In genomic region chr19:50679177-50680125, GRCh38 we compare ENCODE assay signal across 8 cellular contexts. TPM values are rescaled to one million over a fixed set of nuclear protein-coding genes. Genes with fewer than 3 reads are reported as not detected.
DNase-seq lines count a peak whose midpoint lies in the region; ATAC-seq lines count a peak whose summit lies in the region.

No MANE protein-coding gene starts in this region.

- CTCF ChIA-PET in activated naive CD4-positive, alpha-beta T cell treated with anti-CD3 and anti-CD28 coated beads for 36 hours (lab: Charles Lee): no interaction called here

- peaks cover 6% of the 10 kb centered on the region for H3K4me1 Mint-ChIP-seq in activated naive CD4-positive, alpha-beta T cell treated with anti-CD3 and anti-CD28 coated beads for 36 hours (ENCODE audit: low read depth)

- H3K27me3 Mint-ChIP-seq in activated naive CD4-positive, alpha-beta T cell treated with anti-CD3 and anti-CD28 coated beads for 36 hours (ENCODE audit: low read depth): peaks cover 50% of the 10 kb centered on the region

- H3K9me3 Mint-ChIP-seq in activated naive CD4-positive, alpha-beta T cell treated with anti-CD3 and anti-CD28 coated beads for 36 hours: no peaks in the 10 kb centered on the region

- H3K36me3 Mint-ChIP-seq in activated naive CD4-positive, alpha-beta T cell treated with anti-CD3 and anti-CD28 coated beads for 36 hours (ENCODE audit: low read depth): no peaks in the 10 kb centered on the region

- no peak overlapping the region for H3K27ac Mint-ChIP-seq in activated naive CD4-positive, alpha-beta T cell treated with anti-CD3 and anti-CD28 coated beads for 36 hours

- peak; percentile 79 for ATAC-seq in GM18519 (IDR thresholded peaks at IDR 0.05; ENCODE audit: low FRiP score, unreplicated experiment)
- ATAC-seq in GM19455 (IDR thresholded peaks at IDR 0.05; ENCODE audit: unreplicated experiment): no peak

- DNase-seq in A172 (ENCODE audit: low spot score) (peak; percentile 91), HuH-7 (ENCODE audit: low spot score) (peak; percentile 56), SKM-1 treated with dmso at 0.1 percent for 144 hours (lab: John Stamatoyannopoulos, UW; ENCODE audit: unreplicated experiment) (peak; percentile 73), cardiac septum (ENCODE audit: low spot score) (peak; percentile 83), retina (peak; percentile 92)
- DNase-seq in activated naive CD4-positive, alpha-beta T cell treated with anti-CD3 and anti-CD28 coated beads for 36 hours: peak; percentile 75

- intact Hi-C loops in activated naive CD4-positive, alpha-beta T cell treated with anti-CD3 and anti-CD28 coated beads for 36 hours (cut with micrococcal nuclease): no loop called here
- intact Hi-C loops in cardiac septum (cut with DNase I): no loop called here

- no peak overlapping the region for H3K4me3 Mint-ChIP-seq in activated naive CD4-positive, alpha-beta T cell treated with anti-CD3 and anti-CD28 coated beads for 36 hours

RNA-seq across cellular contexts. Expression of gene C19orf81, which starts 30.2 kb away (rescaled TPM):
- total RNA-seq in A172 (2014; rRNA removed; shearing (Covaris generic)): 2.1 TPM in 1 of 2 replicates, not detected in the other
- total RNA-seq in activated naive CD4-positive, alpha-beta T cell treated with anti-CD3 and anti-CD28 coated beads for 36 hours: 1 to 10 TPM; 1.5 to 1.7 TPM
- 2.1 TPM for total RNA-seq in cardiac septum

RNA-seq across cellular contexts. Expression of gene SYT3, which starts 39.8 kb away (rescaled TPM):
- 1.9 and 2.2 TPM in 2 replicates for total RNA-seq in A172 (2014; rRNA removed; shearing (Covaris generic))
- total RNA-seq in activated naive CD4-positive, alpha-beta T cell treated with anti-CD3 and anti-CD28 coated beads for 36 hours: not detected
- not detected for total RNA-seq in cardiac septum

RNA-seq across cellular contexts. Expression of gene SHANK1, which starts 40.2 kb away (rescaled TPM):
- total RNA-seq in A172 (2014; rRNA removed; shearing (Covaris generic)): 0.40 and 0.48 TPM in 2 replicates
- not detected for total RNA-seq in activated naive CD4-positive, alpha-beta T cell treated with anti-CD3 and anti-CD28 coated beads for 36 hours
- total RNA-seq in cardiac septum: 1.3 TPM

RNA-seq across cellular contexts. Expression of gene CLEC11A, which starts 43.7 kb away (rescaled TPM):
- total RNA-seq in A172 (2014; rRNA removed; shearing (Covaris generic)): 4.8 and 7.9 TPM in 2 replicates
- 1 to 10 TPM in 1 of 2 experiments, under 1 TPM in 1; 0.69 to 1.4 TPM for total RNA-seq in activated naive CD4-positive, alpha-beta T cell treated with anti-CD3 and anti-CD28 coated beads for 36 hours
- total RNA-seq in cardiac septum: 5.1 TPM
